ENCODE assay signal across 16 cellular contexts in the genomic region with DNA sequence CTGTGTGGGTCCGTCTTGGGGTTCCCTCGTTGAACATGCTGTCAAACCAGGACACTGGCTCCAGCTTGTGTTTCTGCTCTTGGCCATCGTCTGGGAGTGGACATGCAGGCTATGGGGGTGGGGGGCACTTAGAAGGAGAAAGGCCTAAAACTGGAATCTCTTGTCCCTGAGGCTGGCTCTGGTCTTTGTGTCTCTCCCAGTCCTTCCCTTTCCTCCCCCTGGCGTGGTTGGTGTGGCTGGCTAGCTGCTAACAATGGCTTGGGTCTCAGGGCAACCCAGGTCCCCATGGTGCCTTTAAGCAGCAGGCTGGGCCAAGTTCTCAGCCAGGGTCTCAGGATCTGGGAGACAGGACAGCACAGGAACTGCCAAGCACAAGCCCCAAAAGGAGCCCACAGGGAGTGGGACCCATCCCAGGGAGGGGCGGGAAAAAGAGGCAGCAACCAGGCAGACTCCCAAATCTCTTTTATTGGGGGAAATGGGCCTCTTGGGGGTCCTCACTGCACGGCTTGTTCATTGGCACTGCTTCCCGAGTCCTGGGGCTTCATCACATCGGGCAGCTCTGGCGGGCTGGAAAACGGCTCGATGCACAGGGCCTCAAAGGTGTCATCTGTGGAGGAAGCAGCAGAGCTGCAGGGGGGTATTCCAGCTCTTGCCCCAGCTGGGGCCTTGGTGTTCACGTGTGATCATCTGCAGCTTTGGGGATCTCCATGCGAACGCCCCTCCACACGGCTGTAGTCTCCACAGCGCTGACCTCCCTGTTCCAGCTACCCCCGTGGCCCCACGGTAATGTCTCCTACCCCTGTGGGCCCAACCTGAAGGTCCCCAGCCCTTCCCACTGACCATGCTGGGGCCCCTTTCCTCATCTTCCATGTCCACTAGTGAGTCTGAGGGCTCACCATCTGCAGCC. TPM values are rescaled to one million over a fixed set of nuclear protein-coding genes. Genes with fewer than 3 reads are reported as not detected.
DNase-seq lines count a peak whose midpoint lies in the region; ATAC-seq, FAIRE-seq and TF ChIP-seq lines count a peak whose summit lies in the region.
"Had no signal": no experiment of that assay in that cellular context is flagged by ENCODE, and none has a peak within 500 bp of the region (broad histone marks: within the 10 kb centered on the region; RNA-seq: fewer than 3 reads in every experiment).

No MANE protein-coding gene starts in this region.

- H3K36me3 Mint-ChIP-seq in activated B cell treated with CpG ODN at 0.5 μM for 24 hours (ENCODE audit: low read depth) (peaks cover 82% of the 10 kb centered on the region), mesothelial cell of epicardium (peaks cover 31% of the 10 kb centered on the region)

- TF ChIP-seq POLR2A in HepG2 (IDR thresholded peaks at IDR 0.05; ENCODE audit: insufficient read depth in 1 of 2, low read depth in 2 of 2, low read length in 2 of 2) (peak; percentile 18 to 19; a peak in 2 of 4 replicates), right lobe of liver (IDR thresholded peaks at IDR 0.05) (no peak)

- TF ChIP-seq CTCF in HepG2 (CRISPR knock-in tag; IDR thresholded peaks at IDR 0.05) (no peak), right lobe of liver (IDR thresholded peaks at IDR 0.05) (no peak), activated B cell treated with CpG ODN at 0.5 μM for 24 hours (IDR thresholded peaks at IDR 0.05) (no peak), mesothelial cell of epicardium (IDR thresholded peaks at IDR 0.05; ENCODE audit: unreplicated experiment) (no peak)

- peaks cover 41 to 75% of the 10 kb centered on the region in 2 experiments for H3K36me3 ChIP-seq in HepG2 (replicated peaks in 1 of 2; ENCODE audit: control insufficient read depth in 1 of 2, insufficient read depth in 2 of 2, low read length in 2 of 2)
- peaks cover 0 to 75% (median 40%) of the 10 kb centered on the region in 4 donors for H3K36me3 ChIP-seq in right lobe of liver
- peaks cover 6 to 25% of the 10 kb centered on the region in 2 donors for H3K36me3 ChIP-seq in aorta (ENCODE audit: control insufficient read depth in 1 of 2, insufficient read depth in 2 of 2, low read length in 1 of 2)

- no peaks in the 10 kb centered on the region for H3K9me3 Mint-ChIP-seq in activated B cell treated with CpG ODN at 0.5 μM for 24 hours
- peaks cover under 1% of the 10 kb centered on the region for H3K9me3 Mint-ChIP-seq in mesothelial cell of epicardium
- H3K9me3 Mint-ChIP-seq: stimulated activated naive CD8-positive, alpha-beta T cell treated with anti-CD3 and anti-CD28 coated beads, Interleukin-15, Interleukin-2, amounts not matched to agents 100 ng/mL and 50 ng/mL, for 24 hours had no signal

- H3K4me3 Mint-ChIP-seq in activated B cell treated with CpG ODN at 0.5 μM for 24 hours (no peak overlapping the region), mesothelial cell of epicardium (no peak overlapping the region)

- WGBS in HepG2 (ENCODE audit: low lambda C conversion rate), result 99% methylated on average over 10 of the region's 18 CpGs
- WGBS in right lobe of liver (ENCODE audit: insufficient coverage, low coverage, low lambda C conversion rate, missing lambda C conversion rate), result 87% methylated on average over 3 of the region's 18 CpGs
- 69 to 70% methylated on average over 18 of the region's 18 CpGs for WGBS in aorta, 2 donors

- no peaks in the 10 kb centered on the region for H3K9me3 ChIP-seq in HepG2 (ENCODE audit: low read length)
- H3K9me3 ChIP-seq in right lobe of liver, result no peaks in the 10 kb centered on the region
- H3K9me3 ChIP-seq in aorta (ENCODE audit: control insufficient read depth, low read length), result no peaks in the 10 kb centered on the region
- H3K9me3 ChIP-seq: psoas muscle had no signal

- BruUV-seq in HepG2 (replicated peaks; lab: Mats Ljungman, UMichigan), result no TSS peak

- no peak for TF ChIP-seq RAD21 in HepG2 (CRISPR knock-in tag; IDR thresholded peaks at IDR 0.05)

- H3K4me3 ChIP-seq in HepG2 (replicated peaks in 1 of 3; ENCODE audit: insufficient read depth in 1 of 3, low read depth in 2 of 3, low read length in 3 of 3) (no peak overlapping the region), right lobe of liver (no peak overlapping the region), aorta (ENCODE audit: low read length in 2 of 2) (no peak overlapping the region)
- H3K4me3 ChIP-seq: lung, psoas muscle had no signal

- H3K79me2 ChIP-seq in HepG2 (ENCODE audit: insufficient read depth, low read length), result peaks cover 29% of the 10 kb centered on the region

- H3K27ac ChIP-seq in HepG2 (ENCODE audit: extremely low read length, insufficient read depth, low read length) (no peak overlapping the region), right lobe of liver (no peak overlapping the region), aorta (ENCODE audit: low read depth in 1 of 2, low read length in 2 of 2) (no peak overlapping the region)
- H3K27ac ChIP-seq: C4-2B, psoas muscle had no signal

- ATAC-seq in HepG2 (peak; percentile 1; the same call in 1 of the 3 replicates), right lobe of liver (no peak), activated B cell treated with CpG ODN at 0.5 μM for 24 hours (ENCODE audit: low read depth) (no peak), aorta (ENCODE audit: low FRiP score) (no peak)
- ATAC-seq: psoas muscle had no signal

- intact Hi-C loops in HepG2 (cut with micrococcal nuclease; ENCODE audit: unreplicated experiment) (no loop called here), right lobe of liver (cut with DNase I) (no loop called here), activated B cell treated with CpG ODN at 0.5 μM for 24 hours (cut with micrococcal nuclease) (no loop called here), aorta (cut with DNase I) (no loop called here)

- no peak overlapping the region for H3K9ac ChIP-seq in HepG2 (ENCODE audit: insufficient read depth, low read depth, low read length)

- no peak for TF ChIP-seq EP300 in HepG2 (IDR thresholded peaks at IDR 0.05; ENCODE audit: low read depth in 2 of 2, low read length in 2 of 2)
- TF ChIP-seq EP300 in HepG2 (CRISPR knock-in tag; IDR thresholded peaks at IDR 0.05; ENCODE audit: borderline replicate concordance), result no peak

- H3K27me3 Mint-ChIP-seq in activated B cell treated with CpG ODN at 0.5 μM for 24 hours (no peaks in the 10 kb centered on the region), mesothelial cell of epicardium (ENCODE audit: low read depth) (no peaks in the 10 kb centered on the region)
- H3K27me3 Mint-ChIP-seq: stimulated activated naive CD8-positive, alpha-beta T cell treated with anti-CD3 and anti-CD28 coated beads, Interleukin-15, Interleukin-2, amounts not matched to agents 100 ng/mL and 50 ng/mL, for 24 hours had no signal

- no peak overlapping the region for H3K4me2 ChIP-seq in HepG2 (ENCODE audit: low read depth, low read length)

- POLR2A ChIA-PET in HepG2 (lab: Yijun Ruan, JAX) (no interaction called here), activated B cell treated with CpG ODN at 0.5 μM for 24 hours (lab: Charles Lee) (interaction anchor here (2.8 kb wide), 1 partner anchor 19 kb away, joined by 22 read pairs; a partner anchor contains a TSS)

- H3K27me3 ChIP-seq in HepG2 (ENCODE audit: control insufficient read depth in 1 of 2, insufficient read depth in 2 of 2, low read length in 2 of 2), result no peaks in the 10 kb centered on the region
- no peaks in the 10 kb centered on the region for H3K27me3 ChIP-seq in right lobe of liver
- H3K27me3 ChIP-seq in aorta (ENCODE audit: control insufficient read depth in 1 of 2, insufficient read depth in 2 of 2, low read length in 1 of 2), result no peaks in the 10 kb centered on the region

- in situ Hi-C loops in HepG2 (cut with HindIII; ENCODE audit: extremely low pct_ligation_motif_present, low pct_unique_long_range_greater_than_20kb), result no loop called here

- CTCF ChIA-PET in HepG2 (lab: Yijun Ruan, JAX; ENCODE audit: low intra/inter-chr PET ratio, low total read pairs) (no interaction called here), activated B cell treated with CpG ODN at 0.5 μM for 24 hours (lab: Charles Lee) (no interaction called here)

- peaks cover 14% of the 10 kb centered on the region for H3K4me1 ChIP-seq in HepG2 (ENCODE audit: insufficient read depth, low read length)
- H3K4me1 ChIP-seq in right lobe of liver, result peaks cover 0 to 8% (median 3%) of the 10 kb centered on the region in 4 donors
- H3K4me1 ChIP-seq in aorta (ENCODE audit: control insufficient read depth in 1 of 2, insufficient read depth in 2 of 2, low read length in 2 of 2), result no peaks in the 10 kb centered on the region

- H2AFZ ChIP-seq in HepG2 (ENCODE audit: low read length), result no peak overlapping the region

- DNase-seq in HepG2 (ENCODE audit: low spot score) (no peak), right lobe of liver (no peak), activated B cell treated with CpG ODN at 0.5 μM for 24 hours (no peak), mesothelial cell of epicardium (ENCODE audit: low spot score in 2 of 2, unreplicated experiment in 2 of 2) (no peak), aorta (peak; percentile 34 to 75), NCI-H1417 treated with DMSO at 0.1 percent for 48 hours (lab: John Stamatoyannopoulos, UW) (no peak), AG08395 (ENCODE audit: low spot score) (no peak), HuH-7 (ENCODE audit: low spot score) (no peak)
- DNase-seq: NCI-H1092 treated with DMSO at 0.1 percent for 48 hours; NCI-H510A; psoas muscle; stimulated activated CD4-positive, alpha-beta T cell treated with anti-CD3 and anti-CD28 coated beads, Interleukin-1b, Interleukin-23, amount 100 ng/mL, for 48 hours had no signal

- peaks cover 7% of the 10 kb centered on the region; the same call in 1 of the 2 replicates for H4K20me1 ChIP-seq in HepG2 (ENCODE audit: insufficient read depth, low read length)

- peaks cover 14% of the 10 kb centered on the region for H3K4me1 Mint-ChIP-seq in activated B cell treated with CpG ODN at 0.5 μM for 24 hours
- peaks cover 18% of the 10 kb centered on the region for H3K4me1 Mint-ChIP-seq in mesothelial cell of epicardium

- H3K27ac Mint-ChIP-seq in activated B cell treated with CpG ODN at 0.5 μM for 24 hours (peak overlapping the region; percentile 43), mesothelial cell of epicardium (peak overlapping the region; percentile 21)

- no peak for FAIRE-seq in HepG2 (lab: Jason Lieb, UNC)

RNA-seq across cellular contexts. Expression of a gene that starts 5.3 kb away (rescaled TPM):
- total RNA-seq in HepG2 (2016; rRNA removed; fragmentation: Illumina TruSeq; extraction: Trizol) (208 and 253 TPM in 2 replicates), right lobe of liver (100 to 1,000 TPM in 5 of 6 experiments, 10 to 100 TPM in 1; 97.5 to 521 (median 122) TPM), activated B cell treated with CpG ODN at 0.5 μM for 24 hours (172 and 190 TPM in 2 replicates), mesothelial cell of epicardium (192 to 200 TPM (median 195 TPM) in 3 replicates), aorta (100 to 1,000 TPM; 146 to 174 TPM)
- 337 and 393 TPM in 2 replicates for total RNA-seq in HepG2 (2016; cell fraction: cytosol; rRNA removed; fragmentation: Illumina TruSeq; extraction: Trizol; ENCODE audit: low read depth)
- 204 and 279 TPM in 2 replicates for total RNA-seq in HepG2 (2016; cell fraction: insoluble cytoplasmic fraction; rRNA removed; fragmentation: Illumina TruSeq; extraction: Trizol)
- 174 and 204 TPM in 2 replicates for total RNA-seq in HepG2 (2016; cell fraction: membrane; rRNA removed; fragmentation: Illumina TruSeq; extraction: Trizol)
- total RNA-seq in HepG2 (2016; cell fraction: nucleus; rRNA removed; fragmentation: Illumina TruSeq; extraction: Trizol), result 53.2 and 75.0 TPM in 2 replicates
- polyA plus RNA-seq in HepG2 (2011; rRNA removed) (225 and 236 TPM in 2 replicates), aorta (100 to 1,000 TPM; 368 to 843 TPM)
- 204 and 385 TPM in 2 replicates for polyA plus RNA-seq in HepG2 (2011; cell fraction: cytosol; rRNA removed)
- 89.2 and 109 TPM in 2 replicates for polyA plus RNA-seq in HepG2 (2011; cell fraction: nucleus; rRNA removed)
- polyA plus RNA-seq in HepG2 (2012), result 108 and 117 TPM in 2 replicates
- 547 and 569 TPM in 2 replicates for polyA plus RNA-seq in HepG2 (2016; cell fraction: cytosol; fragmentation: Illumina TruSeq; extraction: Trizol; ENCODE audit: low read depth)
- 265 and 294 TPM in 2 replicates for polyA plus RNA-seq in HepG2 (2016; cell fraction: insoluble cytoplasmic fraction; fragmentation: Illumina TruSeq; extraction: Trizol; ENCODE audit: low read depth)
- polyA plus RNA-seq in HepG2 (2016; cell fraction: membrane; fragmentation: Illumina TruSeq; extraction: Trizol; ENCODE audit: low read depth), result 203 and 243 TPM in 2 replicates
- 127 and 128 TPM in 2 replicates for polyA plus RNA-seq in HepG2 (2016; cell fraction: nucleus; fragmentation: Illumina TruSeq; extraction: Trizol; ENCODE audit: insufficient read depth, low read depth)
- polyA minus RNA-seq in HepG2 (2011; rRNA and poly(A)+ RNA removed; ENCODE audit: low replicate concordance), result 125 and 227 TPM in 2 replicates
- polyA minus RNA-seq in HepG2 (2011; cell fraction: cytosol; rRNA and poly(A)+ RNA removed), result 25.2 and 36.1 TPM in 2 replicates
- 9.8 and 9.9 TPM in 2 replicates for polyA minus RNA-seq in HepG2 (2011; cell fraction: nucleus; rRNA and poly(A)+ RNA removed)

RNA-seq across cellular contexts. Expression of a gene that starts 15.6 kb away (rescaled TPM):
- total RNA-seq in HepG2 (2016; rRNA removed; fragmentation: Illumina TruSeq; extraction: Trizol) (not detected in 2 replicates), right lobe of liver (not detected), activated B cell treated with CpG ODN at 0.5 μM for 24 hours (not detected in 2 replicates), mesothelial cell of epicardium (not detected in 3 replicates), aorta (not detected)
- not detected in 2 replicates for total RNA-seq in HepG2 (2016; cell fraction: cytosol; rRNA removed; fragmentation: Illumina TruSeq; extraction: Trizol; ENCODE audit: low read depth)
- not detected in 2 replicates for total RNA-seq in HepG2 (2016; cell fraction: insoluble cytoplasmic fraction; rRNA removed; fragmentation: Illumina TruSeq; extraction: Trizol)
- total RNA-seq in HepG2 (2016; cell fraction: membrane; rRNA removed; fragmentation: Illumina TruSeq; extraction: Trizol), result not detected in 2 replicates
- total RNA-seq in HepG2 (2016; cell fraction: nucleus; rRNA removed; fragmentation: Illumina TruSeq; extraction: Trizol), result not detected in 2 replicates
- polyA plus RNA-seq in HepG2 (2011; rRNA removed) (not detected in 2 replicates), aorta (under 1 TPM in 1 of 2 donors, not detected in 1; 0.08 TPM)
- not detected in 2 replicates for polyA plus RNA-seq in HepG2 (2011; cell fraction: cytosol; rRNA removed)
- not detected in 2 replicates for polyA plus RNA-seq in HepG2 (2011; cell fraction: nucleus; rRNA removed)
- not detected in 2 replicates for polyA plus RNA-seq in HepG2 (2012)
- polyA plus RNA-seq in HepG2 (2016; cell fraction: cytosol; fragmentation: Illumina TruSeq; extraction: Trizol; ENCODE audit: low read depth), result not detected in 2 replicates
- not detected in 2 replicates for polyA plus RNA-seq in HepG2 (2016; cell fraction: insoluble cytoplasmic fraction; fragmentation: Illumina TruSeq; extraction: Trizol; ENCODE audit: low read depth)
- not detected in 2 replicates for polyA plus RNA-seq in HepG2 (2016; cell fraction: membrane; fragmentation: Illumina TruSeq; extraction: Trizol; ENCODE audit: low read depth)
- polyA plus RNA-seq in HepG2 (2016; cell fraction: nucleus; fragmentation: Illumina TruSeq; extraction: Trizol; ENCODE audit: insufficient read depth, low read depth), result not detected in 2 replicates
- polyA minus RNA-seq in HepG2 (2011; rRNA and poly(A)+ RNA removed; ENCODE audit: low replicate concordance), result not detected in 2 replicates
- polyA minus RNA-seq in HepG2 (2011; cell fraction: cytosol; rRNA and poly(A)+ RNA removed), result not detected in 2 replicates
- not detected in 2 replicates for polyA minus RNA-seq in HepG2 (2011; cell fraction: nucleus; rRNA and poly(A)+ RNA removed)
- total RNA-seq: psoas muscle, RPMI7951 had no signal
- polyA plus RNA-seq: psoas muscle had no signal

RNA-seq across cellular contexts. Expression of a gene that starts 19.3 kb away (rescaled TPM):
- total RNA-seq in HepG2 (2016; rRNA removed; fragmentation: Illumina TruSeq; extraction: Trizol), result 50.4 and 80.6 TPM in 2 replicates
- total RNA-seq in HepG2 (2016; cell fraction: cytosol; rRNA removed; fragmentation: Illumina TruSeq; extraction: Trizol; ENCODE audit: low read depth), result 41.5 and 43.0 TPM in 2 replicates
- total RNA-seq in HepG2 (2016; cell fraction: insoluble cytoplasmic fraction; rRNA removed; fragmentation: Illumina TruSeq; extraction: Trizol), result 44.1 and 73.0 TPM in 2 replicates
- 48.8 and 52.0 TPM in 2 replicates for total RNA-seq in HepG2 (2016; cell fraction: membrane; rRNA removed; fragmentation: Illumina TruSeq; extraction: Trizol)
- total RNA-seq in HepG2 (2016; cell fraction: nucleus; rRNA removed; fragmentation: Illumina TruSeq; extraction: Trizol), result 159 and 170 TPM in 2 replicates
- 112 and 125 TPM in 2 replicates for polyA plus RNA-seq in HepG2 (2011; rRNA removed)
- polyA plus RNA-seq in HepG2 (2011; cell fraction: cytosol; rRNA removed), result 40.5 and 54.4 TPM in 2 replicates
- 1,408 and 1,626 TPM in 2 replicates for polyA plus RNA-seq in HepG2 (2011; cell fraction: nucleus; rRNA removed)
- 364 and 397 TPM in 2 replicates for polyA plus RNA-seq in HepG2 (2012)
- 15.2 and 19.4 TPM in 2 replicates for polyA plus RNA-seq in HepG2 (2016; cell fraction: cytosol; fragmentation: Illumina TruSeq; extraction: Trizol; ENCODE audit: low read depth)
- polyA plus RNA-seq in HepG2 (2016; cell fraction: insoluble cytoplasmic fraction; fragmentation: Illumina TruSeq; extraction: Trizol; ENCODE audit: low read depth), result 169 and 221 TPM in 2 replicates
- 38.4 and 49.5 TPM in 2 replicates for polyA plus RNA-seq in HepG2 (2016; cell fraction: membrane; fragmentation: Illumina TruSeq; extraction: Trizol; ENCODE audit: low read depth)
- polyA plus RNA-seq in HepG2 (2016; cell fraction: nucleus; fragmentation: Illumina TruSeq; extraction: Trizol; ENCODE audit: insufficient read depth, low read depth), result 998 and 1,215 TPM in 2 replicates
- 125 and 143 TPM in 2 replicates for polyA minus RNA-seq in HepG2 (2011; rRNA and poly(A)+ RNA removed; ENCODE audit: low replicate concordance)
- 88.7 and 111 TPM in 2 replicates for polyA minus RNA-seq in HepG2 (2011; cell fraction: cytosol; rRNA and poly(A)+ RNA removed)
- 176 and 198 TPM in 2 replicates for polyA minus RNA-seq in HepG2 (2011; cell fraction: nucleus; rRNA and poly(A)+ RNA removed)
- total RNA-seq in right lobe of liver, result 100 to 1,000 TPM; 111 to 419 (median 289) TPM
- total RNA-seq in activated B cell treated with CpG ODN at 0.5 μM for 24 hours, result 891 and 963 TPM in 2 replicates
- total RNA-seq in mesothelial cell of epicardium, result 832 to 854 TPM (median 837 TPM) in 3 replicates
- 100 to 1,000 TPM; 552 to 716 TPM for total RNA-seq in aorta
- polyA plus RNA-seq in aorta, result 100 to 1,000 TPM; 194 to 946 TPM

RNA-seq across cellular contexts. Expression of a gene that starts 26.5 kb away (rescaled TPM):
- total RNA-seq in HepG2 (2016; rRNA removed; fragmentation: Illumina TruSeq; extraction: Trizol) (not detected in 2 replicates), right lobe of liver (not detected), activated B cell treated with CpG ODN at 0.5 μM for 24 hours (not detected in 2 replicates), mesothelial cell of epicardium (not detected in 3 replicates), aorta (not detected)
- not detected in 2 replicates for total RNA-seq in HepG2 (2016; cell fraction: cytosol; rRNA removed; fragmentation: Illumina TruSeq; extraction: Trizol; ENCODE audit: low read depth)
- total RNA-seq in HepG2 (2016; cell fraction: insoluble cytoplasmic fraction; rRNA removed; fragmentation: Illumina TruSeq; extraction: Trizol), result not detected in 2 replicates
- not detected in 2 replicates for total RNA-seq in HepG2 (2016; cell fraction: membrane; rRNA removed; fragmentation: Illumina TruSeq; extraction: Trizol)
- total RNA-seq in HepG2 (2016; cell fraction: nucleus; rRNA removed; fragmentation: Illumina TruSeq; extraction: Trizol), result not detected in 2 replicates
- polyA plus RNA-seq in HepG2 (2011; rRNA removed) (not detected in 2 replicates), aorta (not detected)
- polyA plus RNA-seq in HepG2 (2011; cell fraction: cytosol; rRNA removed), result not detected in 2 replicates
- polyA plus RNA-seq in HepG2 (2011; cell fraction: nucleus; rRNA removed), result not detected in 2 replicates
- polyA plus RNA-seq in HepG2 (2012), result not detected in 2 replicates
- polyA plus RNA-seq in HepG2 (2016; cell fraction: cytosol; fragmentation: Illumina TruSeq; extraction: Trizol; ENCODE audit: low read depth), result not detected in 2 replicates
- polyA plus RNA-seq in HepG2 (2016; cell fraction: insoluble cytoplasmic fraction; fragmentation: Illumina TruSeq; extraction: Trizol; ENCODE audit: low read depth), result not detected in 2 replicates
- polyA plus RNA-seq in HepG2 (2016; cell fraction: membrane; fragmentation: Illumina TruSeq; extraction: Trizol; ENCODE audit: low read depth), result not detected in 2 replicates
- not detected in 2 replicates for polyA plus RNA-seq in HepG2 (2016; cell fraction: nucleus; fragmentation: Illumina TruSeq; extraction: Trizol; ENCODE audit: insufficient read depth, low read depth)
- polyA minus RNA-seq in HepG2 (2011; rRNA and poly(A)+ RNA removed; ENCODE audit: low replicate concordance), result 0.14 TPM in 1 of 2 replicates, not detected in the other
- not detected in 2 replicates for polyA minus RNA-seq in HepG2 (2011; cell fraction: cytosol; rRNA and poly(A)+ RNA removed)
- polyA minus RNA-seq in HepG2 (2011; cell fraction: nucleus; rRNA and poly(A)+ RNA removed), result not detected in 2 replicates
- total RNA-seq: lung, psoas muscle, RPMI7951 had no signal
- polyA plus RNA-seq: lung, psoas muscle had no signal

RNA-seq across cellular contexts. Expression of a gene that starts 45.3 kb away (rescaled TPM):
- total RNA-seq in HepG2 (2016; rRNA removed; fragmentation: Illumina TruSeq; extraction: Trizol) (not detected in 2 replicates), right lobe of liver (not detected), activated B cell treated with CpG ODN at 0.5 μM for 24 hours (2.4 and 3.2 TPM in 2 replicates), mesothelial cell of epicardium (not detected in 3 replicates), aorta (not detected)
- not detected in 2 replicates for total RNA-seq in HepG2 (2016; cell fraction: cytosol; rRNA removed; fragmentation: Illumina TruSeq; extraction: Trizol; ENCODE audit: low read depth)
- not detected in 2 replicates for total RNA-seq in HepG2 (2016; cell fraction: insoluble cytoplasmic fraction; rRNA removed; fragmentation: Illumina TruSeq; extraction: Trizol)
- total RNA-seq in HepG2 (2016; cell fraction: membrane; rRNA removed; fragmentation: Illumina TruSeq; extraction: Trizol), result not detected in 2 replicates
- not detected in 2 replicates for total RNA-seq in HepG2 (2016; cell fraction: nucleus; rRNA removed; fragmentation: Illumina TruSeq; extraction: Trizol)
- polyA plus RNA-seq in HepG2 (2011; rRNA removed) (not detected in 2 replicates), aorta (not detected)
- polyA plus RNA-seq in HepG2 (2011; cell fraction: cytosol; rRNA removed), result not detected in 2 replicates
- polyA plus RNA-seq in HepG2 (2011; cell fraction: nucleus; rRNA removed), result not detected in 2 replicates
- polyA plus RNA-seq in HepG2 (2012), result not detected in 2 replicates
- polyA plus RNA-seq in HepG2 (2016; cell fraction: cytosol; fragmentation: Illumina TruSeq; extraction: Trizol; ENCODE audit: low read depth), result not detected in 2 replicates
- polyA plus RNA-seq in HepG2 (2016; cell fraction: insoluble cytoplasmic fraction; fragmentation: Illumina TruSeq; extraction: Trizol; ENCODE audit: low read depth), result not detected in 2 replicates
- polyA plus RNA-seq in HepG2 (2016; cell fraction: membrane; fragmentation: Illumina TruSeq; extraction: Trizol; ENCODE audit: low read depth), result not detected in 2 replicates
- polyA plus RNA-seq in HepG2 (2016; cell fraction: nucleus; fragmentation: Illumina TruSeq; extraction: Trizol; ENCODE audit: insufficient read depth, low read depth), result not detected in 2 replicates
- polyA minus RNA-seq in HepG2 (2011; rRNA and poly(A)+ RNA removed; ENCODE audit: low replicate concordance), result 0.32 and 219 TPM in 2 replicates
- polyA minus RNA-seq in HepG2 (2011; cell fraction: cytosol; rRNA and poly(A)+ RNA removed), result 1.1 TPM in 1 of 2 replicates, not detected in the other
- polyA minus RNA-seq in HepG2 (2011; cell fraction: nucleus; rRNA and poly(A)+ RNA removed), result 0.50 and 0.64 TPM in 2 replicates
- total RNA-seq: psoas muscle, RPMI7951 had no signal

Comparison
In these comparisons a context has a peak if more than half of its experiments do, and no peak if none do; other contexts are left out.
1. DNase-seq: peak in aorta (2 of 2); none in HepG2 (single experiment), right lobe of liver (0 of 3), activated B cell treated with CpG ODN at 0.5 μM for 24 hours (single experiment), mesothelial cell of epicardium (0 of 2), NCI-H1417 treated with DMSO at 0.1 percent for 48 hours (single experiment), AG08395 (single experiment) and HuH-7 (single experiment).